ENCODE assay signal across 25 cellular contexts in genomic region chr2:81545626-81546025, GRCh38.
"Had no signal": no experiment of that assay in that cellular context is flagged by ENCODE, and none has a peak within 500 bp of the region (broad histone marks: within the 10 kb centered on the region; RNA-seq: fewer than 3 reads in every experiment).

No MANE protein-coding gene starts in this region.

- H3K9me3 Mint-ChIP-seq: activated naive CD8-positive, alpha-beta T cell treated with anti-CD3 and anti-CD28 coated beads for 36 hours; mesothelial cell of epicardium had no signal

- H3K27ac ChIP-seq: breast epithelium, colonic mucosa, dorsolateral prefrontal cortex, hepatocyte, left ventricle myocardium inferior, right atrium auricular region, tibial artery had no signal

- H3K36me3 Mint-ChIP-seq: activated CD4-positive, alpha-beta memory T cell treated with anti-CD3 and anti-CD28 coated beads for 36 hours; activated naive CD8-positive, alpha-beta T cell treated with anti-CD3 and anti-CD28 coated beads for 36 hours; mesothelial cell of epicardium; naive thymus-derived CD8-positive, alpha-beta T cell had no signal

- H2AFZ ChIP-seq: hepatocyte had no signal

- H3K4me3 Mint-ChIP-seq: activated CD4-positive, alpha-beta memory T cell treated with anti-CD3 and anti-CD28 coated beads for 36 hours; activated naive CD8-positive, alpha-beta T cell treated with anti-CD3 and anti-CD28 coated beads for 36 hours; central memory CD8-positive, alpha-beta T cell; effector memory CD8-positive, alpha-beta T cell; mesothelial cell of epicardium; naive thymus-derived CD8-positive, alpha-beta T cell had no signal

- H3K4me3 ChIP-seq: breast epithelium, colonic mucosa, dorsolateral prefrontal cortex, hepatocyte, left ventricle myocardium inferior, right atrium auricular region, tibial artery had no signal

- H3K4me1 Mint-ChIP-seq: activated naive CD8-positive, alpha-beta T cell treated with anti-CD3 and anti-CD28 coated beads for 36 hours; central memory CD8-positive, alpha-beta T cell; naive thymus-derived CD8-positive, alpha-beta T cell had no signal

- ATAC-seq: effector memory CD8-positive, alpha-beta T cell; esophagus mucosa; naive thymus-derived CD8-positive, alpha-beta T cell; stimulated activated naive CD8-positive, alpha-beta T cell treated with anti-CD3 and anti-CD28 coated beads, Interleukin-15, Interleukin-2, amounts not matched to agents 100 U/mL and 50 U/mL, for 24 hours had no signal

- H3K27me3 ChIP-seq: breast epithelium, colonic mucosa, hepatocyte, right atrium auricular region, tibial artery had no signal

- H3K36me3 ChIP-seq: breast epithelium, colonic mucosa, left ventricle myocardium inferior, right atrium auricular region, tibial artery had no signal

- H3K79me2 ChIP-seq: hepatocyte had no signal

- H3K27me3 Mint-ChIP-seq: activated CD4-positive, alpha-beta memory T cell treated with anti-CD3 and anti-CD28 coated beads for 36 hours; activated naive CD8-positive, alpha-beta T cell treated with anti-CD3 and anti-CD28 coated beads for 36 hours; central memory CD8-positive, alpha-beta T cell; effector memory CD8-positive, alpha-beta T cell; naive thymus-derived CD8-positive, alpha-beta T cell; progenitor cell of endocrine pancreas had no signal

- FAIRE-seq: endothelial cell of umbilical vein, frontal cortex had no signal

- H3K4me2 ChIP-seq: hepatocyte had no signal

- H3K9me3 ChIP-seq: breast epithelium, colonic mucosa, left ventricle myocardium inferior, right atrium auricular region, tibial artery had no signal

- DNase-seq: activated CD4-positive, alpha-beta memory T cell treated with anti-CD3 and anti-CD28 coated beads for 36 hours; activated CD4-positive, alpha-beta T cell treated with anti-CD3 and anti-CD28 coated beads for 4 hours; activated CD4-positive, CD25-positive, alpha-beta regulatory T cell; activated naive CD4-positive, alpha-beta T cell treated with Interleukin-2 at 50 U/mL for 16 hours; activated naive CD8-positive, alpha-beta T cell treated with anti-CD3 and anti-CD28 coated beads for 36 hours; activated T-cell treated with anti-CD3 and anti-CD28 coated beads, Interleukin-2, amount 50 U/mL, for 48 hours; amniotic stem cell; colonic mucosa; dorsolateral prefrontal cortex; effector memory CD8-positive, alpha-beta T cell; glutamatergic neuron; left ventricle myocardium inferior; naive thymus-derived CD8-positive, alpha-beta T cell; stimulated activated CD4-positive, alpha-beta T cell treated with anti-CD3 and anti-CD28 coated beads, Interleukin-4, amount 100 ng/mL, for 4 hours; stimulated activated naive CD8-positive, alpha-beta T cell treated with anti-CD3 and anti-CD28 coated beads, Interleukin-15, Interleukin-2, amounts not matched to agents 100 U/mL and 50 U/mL, for 24 hours; tibial artery had no signal

- H3K27ac Mint-ChIP-seq: activated CD4-positive, alpha-beta memory T cell treated with anti-CD3 and anti-CD28 coated beads for 36 hours; activated naive CD8-positive, alpha-beta T cell treated with anti-CD3 and anti-CD28 coated beads for 36 hours; effector memory CD8-positive, alpha-beta T cell; mesothelial cell of epicardium; naive thymus-derived CD8-positive, alpha-beta T cell; progenitor cell of endocrine pancreas had no signal

- H3K4me1 ChIP-seq: breast epithelium, colonic mucosa, left ventricle myocardium inferior, right atrium auricular region, tibial artery had no signal
